Comparison of ENCODE assay signal across 17 cellular contexts in genomic region chr9:115531410-115532130, GRCh38.
DNase-seq lines count a peak whose midpoint lies in the region; ATAC-seq and TF ChIP-seq lines count a peak whose summit lies in the region.
"Had no signal": no experiment of that assay in that cellular context is flagged by ENCODE, and none has a peak within 500 bp of the region (broad histone marks: within the 10 kb centered on the region; RNA-seq: fewer than 3 reads in every experiment).

No MANE protein-coding gene starts in this region.

- CTCF ChIA-PET in Calu3 (lab: Charles Lee), result no interaction called here

- H3K9me3 ChIP-seq in left lung (no peaks in the 10 kb centered on the region), stomach (no peaks in the 10 kb centered on the region)
- H3K9me3 ChIP-seq: prostate gland had no signal

- no TSS peak for BruUV-seq in Calu3 (replicated peaks; lab: Mats Ljungman, UMichigan)

- DNase-seq in AG09309 (ENCODE audit: low read depth) (peak; percentile 78), LHCN-M2 (ENCODE audit: low read depth) (peak; percentile 8), epithelial cell of esophagus (ENCODE audit: low read depth) (peak; percentile 64), left lung (no peak), mesendoderm (no peak), stomach (no peak), Calu3 (no peak)
- DNase-seq: ACHN; activated T-cell treated with anti-CD3 and anti-CD28 coated beads, Interleukin-2, amount 50 U/mL, for 1 hour; naive B cell; NCI-H146; stimulated activated CD4-positive, alpha-beta T cell treated with anti-CD3 and anti-CD28 coated beads, Interleukin-15, amount 100 ng/mL, for 24 hours had no signal

- TF ChIP-seq CTCF in AG09309 (IDR thresholded peaks at IDR 0.05; ENCODE audit: control insufficient read depth, insufficient read depth, low read depth, low read length, missing control alignments) (no peak), epithelial cell of esophagus (IDR thresholded peaks at IDR 0.05; ENCODE audit: insufficient read depth, low read depth, low read length, missing control alignments) (no peak), left lung (IDR thresholded peaks at IDR 0.05) (no peak), stomach (IDR thresholded peaks at IDR 0.05) (no peak), Calu3 (IDR thresholded peaks at IDR 0.05; ENCODE audit: unreplicated experiment) (no peak)

- H3K27ac ChIP-seq in left lung (no peak overlapping the region), mesendoderm (ENCODE audit: low read depth, low read length) (no peak overlapping the region), stomach (no peak overlapping the region)
- H3K27ac ChIP-seq: hepatocyte, HL-60, prostate gland had no signal

- no peak overlapping the region for H3K4me2 ChIP-seq in mesendoderm (ENCODE audit: low read length)
- H3K4me2 ChIP-seq: hepatocyte had no signal

- H3K56ac ChIP-seq in mesendoderm (ENCODE audit: low read length), result no peak overlapping the region

- ATAC-seq in left lung, result peak; percentile 43
- ATAC-seq in GM18868 (IDR thresholded peaks at IDR 0.05; ENCODE audit: unreplicated experiment), result no peak

- H2BK5ac ChIP-seq in mesendoderm (ENCODE audit: low read length), result no peak overlapping the region

- no peak overlapping the region for H4K5ac ChIP-seq in mesendoderm (ENCODE audit: low read length)

- H3K27ac Mint-ChIP-seq in Calu3 (ENCODE audit: unreplicated experiment), result no peak overlapping the region
- H3K27ac Mint-ChIP-seq: activated naive CD8-positive, alpha-beta T cell; naive B cell had no signal

- H3K4ac ChIP-seq in mesendoderm (ENCODE audit: low read depth, low read length), result no peak overlapping the region

- H3K27me3 ChIP-seq in left lung, result no peaks in the 10 kb centered on the region
- H3K27me3 ChIP-seq in mesendoderm (ENCODE audit: insufficient read depth, low read length, poor library complexity), result no peaks in the 10 kb centered on the region
- no peaks in the 10 kb centered on the region for H3K27me3 ChIP-seq in stomach
- H3K27me3 ChIP-seq: hepatocyte had no signal

- H3K23ac ChIP-seq in mesendoderm (ENCODE audit: low read length), result no peak overlapping the region

- H2BK15ac ChIP-seq in mesendoderm (replicated peaks; ENCODE audit: low read depth), result no peak overlapping the region

- H3K9ac ChIP-seq in mesendoderm (ENCODE audit: low read length), result no peak overlapping the region

- no peaks in the 10 kb centered on the region for H3K79me1 ChIP-seq in mesendoderm (ENCODE audit: low read length)

- H3K4me3 ChIP-seq in AG09309 (ENCODE audit: control insufficient read depth, low read depth, low read length) (no peak overlapping the region), epithelial cell of esophagus (ENCODE audit: low read length) (no peak overlapping the region), left lung (no peak overlapping the region), mesendoderm (ENCODE audit: low read length) (no peak overlapping the region), stomach (no peak overlapping the region)
- H3K4me3 ChIP-seq: hepatocyte, prostate gland had no signal

- H3K36me3 Mint-ChIP-seq in Calu3 (ENCODE audit: insufficient read depth, unreplicated experiment), result no peaks in the 10 kb centered on the region
- H3K36me3 Mint-ChIP-seq: activated naive CD8-positive, alpha-beta T cell; naive B cell had no signal

- no peak overlapping the region for H2AK5ac ChIP-seq in mesendoderm (ENCODE audit: low read length)

- no CpG with 5 or more reads among the region's 1 CpG for WGBS in mesendoderm (ENCODE audit: extremely low coverage, insufficient coverage, low lambda C conversion rate)
- WGBS in stomach, 5 donors, result 48 to 70% (median 56%) methylated on average over 1 of the region's 1 CpG

- H2BK120ac ChIP-seq in mesendoderm (ENCODE audit: low read depth, low read length), result no peak overlapping the region

- no peak overlapping the region for H4K8ac ChIP-seq in mesendoderm (ENCODE audit: low read depth, low read length)

- H3K36me3 ChIP-seq in left lung (no peaks in the 10 kb centered on the region), mesendoderm (ENCODE audit: control insufficient read depth, insufficient read depth, low read length) (no peaks in the 10 kb centered on the region), stomach (no peaks in the 10 kb centered on the region)
- H3K36me3 ChIP-seq: prostate gland had no signal

- intact Hi-C loops in left lung (cut with DNase I) (no loop called here), stomach (cut with DNase I; ENCODE audit: low total_unique reads) (no loop called here), Calu3 (cut with micrococcal nuclease; ENCODE audit: unreplicated experiment) (no loop called here)

- H3K27me3 Mint-ChIP-seq in Calu3 (ENCODE audit: unreplicated experiment), result peaks cover 15% of the 10 kb centered on the region

- no peaks in the 10 kb centered on the region for H3K79me2 ChIP-seq in mesendoderm (ENCODE audit: control insufficient read depth, insufficient read depth, low read length)
- H3K79me2 ChIP-seq: hepatocyte had no signal

- TF ChIP-seq POLR2A in stomach (IDR thresholded peaks at IDR 0.05), result no peak

- H3K4me1 ChIP-seq in left lung, result no peaks in the 10 kb centered on the region
- no peaks in the 10 kb centered on the region for H3K4me1 ChIP-seq in mesendoderm (ENCODE audit: control insufficient read depth, low read depth, low read length)
- no peaks in the 10 kb centered on the region for H3K4me1 ChIP-seq in stomach
- H3K4me1 ChIP-seq: prostate gland had no signal

- no peak overlapping the region for H3K18ac ChIP-seq in mesendoderm (ENCODE audit: low read length)

- H3K9me3 Mint-ChIP-seq in Calu3 (ENCODE audit: low read depth, unreplicated experiment), result no peaks in the 10 kb centered on the region
- H3K9me3 Mint-ChIP-seq: naive B cell had no signal

- no peak for TF ChIP-seq EP300 in stomach (IDR thresholded peaks at IDR 0.05)

- no peaks in the 10 kb centered on the region for H3K4me1 Mint-ChIP-seq in Calu3 (ENCODE audit: low read depth, unreplicated experiment)
- H3K4me1 Mint-ChIP-seq: naive B cell had no signal

- no peak overlapping the region for H3K4me3 Mint-ChIP-seq in Calu3 (ENCODE audit: low read depth, unreplicated experiment)
- H3K4me3 Mint-ChIP-seq: activated naive CD8-positive, alpha-beta T cell; naive B cell had no signal

Comparison
In these comparisons a context has a peak if more than half of its experiments do, and no peak if none do; other contexts are left out.
1. DNase-seq: peak in AG09309 (single experiment), LHCN-M2 (single experiment) and epithelial cell of esophagus (single experiment); none in left lung (0 of 2), mesendoderm (single experiment), stomach (single experiment) and Calu3 (single experiment).